ENCODE assay signal across 17 cellular contexts in the genomic region with DNA sequence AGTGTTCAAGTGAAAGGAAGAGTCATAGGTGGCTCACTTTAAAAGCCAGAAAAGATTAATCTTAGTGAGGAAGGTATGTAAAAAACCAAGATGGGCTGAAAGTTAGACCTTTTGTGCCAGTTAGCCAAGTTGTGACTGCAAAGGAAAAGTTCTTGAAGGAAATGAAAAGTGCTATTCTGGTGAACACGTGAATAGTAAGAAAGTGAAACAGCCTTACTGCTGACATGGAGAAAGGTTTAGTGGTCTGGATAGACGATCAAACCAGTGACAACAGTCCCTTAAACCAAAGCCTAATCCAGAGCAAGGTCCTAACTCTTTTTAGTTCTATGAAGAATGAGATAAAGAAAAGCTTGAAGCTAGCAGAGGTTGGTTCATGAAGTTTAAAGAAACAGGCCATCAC.
DNase-seq lines count a peak whose midpoint lies in the region; ATAC-seq, FAIRE-seq and TF ChIP-seq lines count a peak whose summit lies in the region.
"Had no signal": no experiment of that assay in that cellular context is flagged by ENCODE, and none has a peak within 500 bp of the region (broad histone marks: within the 10 kb centered on the region; RNA-seq: fewer than 3 reads in every experiment).

No MANE protein-coding gene starts in this region.

- no peak for TF ChIP-seq EP300 in H1 (IDR thresholded peaks at IDR 0.05; ENCODE audit: borderline replicate concordance in 1 of 2, low read depth in 2 of 2, low read length in 2 of 2)

- DNase-seq in H1 (ENCODE audit: low read depth in 1 of 2, low spot score in 2 of 2) (no peak), SKM-1 treated with dmso at 0.1 percent for 144 hours (lab: John Stamatoyannopoulos, UW; ENCODE audit: unreplicated experiment) (no peak), NCI-H1417 treated with DMSO at 0.1 percent for 48 hours (lab: John Stamatoyannopoulos, UW) (no peak), activated gamma-delta T cell (lab: John Stamatoyannopoulos, UW) (no peak), putamen (ENCODE audit: low spot score) (no peak)
- DNase-seq: activated CD4-positive, CD25-positive, alpha-beta regulatory T cell; activated CD8-positive, alpha-beta memory T cell treated with anti-CD3 and anti-CD28 coated beads, Interleukin-2, amount 50 U/mL, for 4 hours; activated naive CD8-positive, alpha-beta T cell treated with anti-CD3 and anti-CD28 coated beads, Interleukin-2, amount 10 ng/mL, durations not matched to agents 7 days and 5 days; DMS79 treated with DMSO at 0.1 percent for 48 hours; gastrocnemius medialis; H7; SK-N-SH had no signal

- H3K27me3 ChIP-seq in H1 (replicated peaks in 1 of 4; ENCODE audit: control insufficient read depth in 3 of 4, extremely low read depth in 1 of 4, insufficient read depth in 3 of 4, low read length in 3 of 4), result no peaks in the 10 kb centered on the region
- H3K27me3 ChIP-seq: BLaER1 treated with 17β-estradiol and CSF1 and Interleukin-3, amounts not matched to agents 10 nM and 100 nM; gastrocnemius medialis had no signal

- ATAC-seq in GM18870 (IDR thresholded peaks at IDR 0.05; ENCODE audit: unreplicated experiment) (peak; percentile 69), GM21576 (IDR thresholded peaks at IDR 0.05; ENCODE audit: unreplicated experiment) (peak; percentile 56), HG03095 (IDR thresholded peaks at IDR 0.05; ENCODE audit: unreplicated experiment) (peak; percentile 62)
- ATAC-seq: gastrocnemius medialis had no signal

- no peak overlapping the region for H4K5ac ChIP-seq in H1 (ENCODE audit: insufficient read length, low read depth, low read length)

- 92% methylated on average over 2 of the region's 2 CpGs; no CpG with 5 or more reads in 1 of the 2 experiments for WGBS in H1 (ENCODE audit: extremely low coverage in 1 of 2, insufficient coverage in 1 of 2, insufficient read length in 1 of 2, insufficient replicate concordance in 2 of 2, low coverage in 1 of 2, low lambda C conversion rate in 2 of 2, missing lambda C conversion rate in 1 of 2), 2 experiments

- H3K4me3 ChIP-seq in H1 (ENCODE audit: extremely low read depth in 1 of 4, insufficient read depth in 2 of 4, low read depth in 3 of 4, low read length in 4 of 4), result no peak overlapping the region
- H3K4me3 ChIP-seq: BLaER1 treated with 17β-estradiol and CSF1 and Interleukin-3, amounts not matched to agents 10 nM and 100 nM; gastrocnemius medialis had no signal

- no peaks in the 10 kb centered on the region for H3K4me1 ChIP-seq in H1 (replicated peaks in 1 of 4; ENCODE audit: control insufficient read depth in 3 of 4, insufficient read depth in 4 of 4, low read length in 3 of 4)
- H3K4me1 ChIP-seq: gastrocnemius medialis had no signal

- H2BK120ac ChIP-seq in H1 (replicated peaks; ENCODE audit: low read depth, low read length), result no peak overlapping the region

- no peaks in the 10 kb centered on the region for H3K23me2 ChIP-seq in H1 (ENCODE audit: low read depth, low read length)

- H2BK12ac ChIP-seq in H1 (ENCODE audit: low read depth, low read length), result no peak overlapping the region

- H3K79me2 ChIP-seq in H1 (ENCODE audit: control insufficient read depth in 1 of 2, insufficient read depth in 2 of 2, low read length in 2 of 2), result no peaks in the 10 kb centered on the region

- H2BK20ac ChIP-seq in H1 (ENCODE audit: low read length), result no peak overlapping the region

- no peak for TF ChIP-seq CTCF in H1 (IDR thresholded peaks at IDR 0.05; ENCODE audit: control extremely low read depth in 1 of 3, insufficient read depth in 1 of 3, low read depth in 1 of 3, low read length in 3 of 3)

- H3K23ac ChIP-seq in H1 (ENCODE audit: insufficient read length), result no peak overlapping the region

- POLR2A ChIA-PET in H1 (lab: Charles Lee; ENCODE audit: partially characterized antibody), result no interaction called here

- no peak overlapping the region for H3K4ac ChIP-seq in H1 (replicated peaks; ENCODE audit: insufficient read length, low read depth, low read length)

- H3K79me1 ChIP-seq in H1 (ENCODE audit: low read depth, low read length), result no peaks in the 10 kb centered on the region

- no peak overlapping the region for H2AK5ac ChIP-seq in H1 (ENCODE audit: low read depth, low read length)

- no peak overlapping the region for H3K18ac ChIP-seq in H1 (ENCODE audit: extremely low read depth, low read length)

- TF ChIP-seq RAD21 in H1 (IDR thresholded peaks at IDR 0.05 in 1 of 2, conservative IDR thresholded peaks at IDR 0.05 in 1 of 2; ENCODE audit: low read depth in 2 of 2, low read length in 2 of 2), result no peak

- FAIRE-seq in H1 (lab: Jason Lieb, UNC), result no peak
- FAIRE-seq: endometrium had no signal

- no peaks in the 10 kb centered on the region for H3K36me3 ChIP-seq in H1 (ENCODE audit: control insufficient read depth in 2 of 4, insufficient read depth in 4 of 4, low read length in 3 of 4)
- H3K36me3 ChIP-seq: BLaER1 treated with 17β-estradiol and CSF1 and Interleukin-3, amounts not matched to agents 10 nM and 100 nM; gastrocnemius medialis had no signal

- no peak overlapping the region for H3K27ac ChIP-seq in H1 (ENCODE audit: low read depth, low read length)
- H3K27ac ChIP-seq: BLaER1 treated with 17β-estradiol and CSF1 and Interleukin-3, amounts not matched to agents 10 nM and 100 nM; gastrocnemius medialis had no signal

- no peak overlapping the region for H2BK15ac ChIP-seq in H1 (ENCODE audit: low read length)

- no peaks in the 10 kb centered on the region for H4K20me1 ChIP-seq in H1 (replicated peaks in 1 of 2; ENCODE audit: control insufficient read depth in 1 of 2, insufficient read depth in 2 of 2, low read length in 2 of 2)
- H4K20me1 ChIP-seq: BLaER1 treated with 17β-estradiol and CSF1 and Interleukin-3, amounts not matched to agents 10 nM and 100 nM had no signal

- no peaks in the 10 kb centered on the region for H3K9me3 ChIP-seq in H1 (ENCODE audit: insufficient read depth in 2 of 2, low read depth in 1 of 2, low read length in 1 of 2)
- H3K9me3 ChIP-seq: BLaER1 treated with 17β-estradiol and CSF1 and Interleukin-3, amounts not matched to agents 10 nM and 100 nM; gastrocnemius medialis; SK-N-SH had no signal

- H3K56ac ChIP-seq in H1 (replicated peaks; ENCODE audit: insufficient read length, low read depth, low read length), result no peak overlapping the region

- no peak overlapping the region for H3K9ac ChIP-seq in H1 (replicated peaks in 1 of 4; ENCODE audit: extremely low read depth in 1 of 4, low read depth in 3 of 4, low read length in 3 of 4)
- H3K9ac ChIP-seq: BLaER1 treated with 17β-estradiol and CSF1 and Interleukin-3, amounts not matched to agents 10 nM and 100 nM; SK-N-SH had no signal

- no peak for TF ChIP-seq POLR2A in H1 (IDR thresholded peaks at IDR 0.05; ENCODE audit: control extremely low read depth in 1 of 2, low read depth in 2 of 2, low read length in 2 of 2)

- no peak overlapping the region for H3K14ac ChIP-seq in H1 (ENCODE audit: insufficient read length)

- CTCF ChIA-PET in H1 (lab: Charles Lee; ENCODE audit: partially characterized antibody), result interaction anchor here (1.4 to 2.5 kb wide), 2 partner anchors 10 to 532 kb away, joined by 3 to 9 read pairs; no protein-coding TSS in a partner anchor

- H4K8ac ChIP-seq in H1 (ENCODE audit: extremely low read depth, insufficient read depth, low read length), result no peak overlapping the region

- H2BK5ac ChIP-seq in H1 (ENCODE audit: low read depth, low read length), result no peak overlapping the region

- H4K91ac ChIP-seq in H1 (replicated peaks; ENCODE audit: insufficient read length, low read length), result no peak overlapping the region

- H2AFZ ChIP-seq in H1 (ENCODE audit: low read length), result peak overlapping the region; percentile 35; the same call in 1 of the 2 replicates

- H3K4me2 ChIP-seq in H1 (ENCODE audit: insufficient read depth in 1 of 2, low read depth in 2 of 2, low read length in 2 of 2), result no peak overlapping the region
- H3K4me2 ChIP-seq: BLaER1 treated with 17β-estradiol and CSF1 and Interleukin-3, amounts not matched to agents 10 nM and 100 nM; SK-N-SH had no signal

TF ChIP-seq in H1, 55 proteins besides CTCF, POLR2A, EP300 and RAD21:
- TF ChIP-seq SUZ12 (IDR thresholded peaks at IDR 0.05; ENCODE audit: low read length), result no peak
- TF ChIP-seq TAF1 (IDR thresholded peaks at IDR 0.05; ENCODE audit: low read depth, low read length), result no peak
- no peak for TF ChIP-seq RNF2 (IDR thresholded peaks at IDR 0.05; ENCODE audit: borderline replicate concordance, low read depth, low read length, missing control alignments, poor library complexity, severe bottlenecking)
- no peak for TF ChIP-seq RFX5 (IDR thresholded peaks at IDR 0.05; ENCODE audit: borderline replicate concordance, low read depth, low read length)
- TF ChIP-seq JUND (IDR thresholded peaks at IDR 0.05; ENCODE audit: low read length), result no peak
- no peak for TF ChIP-seq SP2 (IDR thresholded peaks at IDR 0.05; ENCODE audit: low read length)
- no peak for TF ChIP-seq TEAD4 (IDR thresholded peaks at IDR 0.05; ENCODE audit: low read depth, low read length)
- no peak for TF ChIP-seq SIX5 (IDR thresholded peaks at IDR 0.05; ENCODE audit: low read depth, low read length)
- TF ChIP-seq CTBP2 (IDR thresholded peaks at IDR 0.05; ENCODE audit: borderline replicate concordance, insufficient read depth, insufficient read length, low read length), result no peak
- TF ChIP-seq CEBPB (IDR thresholded peaks at IDR 0.05; ENCODE audit: low read depth, low read length), result no peak
- no peak for TF ChIP-seq KDM4A (IDR thresholded peaks at IDR 0.05; ENCODE audit: low read depth, low read length, severe bottlenecking)
- TF ChIP-seq ASH2L (IDR thresholded peaks at IDR 0.05; ENCODE audit: low read length), result no peak
